ENCODE assay signal across 8 cellular contexts in genomic region chr5:88884435-88884877, GRCh38. TPM values are rescaled to one million over a fixed set of nuclear protein-coding genes. Genes with fewer than 3 reads are reported as not detected.
DNase-seq lines count a peak whose midpoint lies in the region; ATAC-seq and TF ChIP-seq lines count a peak whose summit lies in the region.

No MANE protein-coding gene starts in this region.

- H3K9ac ChIP-seq in OCI-LY3 (ENCODE audit: low read length) (peak overlapping the region; percentile 98), endodermal cell (ENCODE audit: extremely low read depth, low read length, poor library complexity, severe bottlenecking) (no peak overlapping the region)

- TF ChIP-seq CTCF in OCI-LY3 (IDR thresholded peaks at IDR 0.05; ENCODE audit: low read depth, low read length) (no peak), endodermal cell (conservative IDR thresholded peaks at IDR 0.05) (no peak), osteoblast (IDR thresholded peaks at IDR 0.05; ENCODE audit: extremely low read depth, low read depth, low read length) (no peak)

- WGBS in endodermal cell (ENCODE audit: insufficient coverage in 1 of 2, insufficient read length in 1 of 2), 2 experiments, result 0 to 21% methylated on average over 5 to 10 of the region's 10 CpGs

- H3K27me3 ChIP-seq in OCI-LY3 (ENCODE audit: low read depth, low read length) (0 out of 2 replicates have a peak, but pooled peaks cover 4% of the 10 kb centered on the region), endodermal cell (ENCODE audit: control insufficient read depth, insufficient read depth, low read length, poor library complexity, severe bottlenecking) (peaks cover 82% of the 10 kb centered on the region), osteoblast (ENCODE audit: insufficient read depth, low read length) (no peaks in the 10 kb centered on the region)

- DNase-seq in endodermal cell (no peak), osteoblast (ENCODE audit: insufficient read length, low spot score, missing footprints) (peak; percentile 65)
- DNase-seq in stimulated activated naive CD4-positive, alpha-beta T cell (lab: John Stamatoyannopoulos, UW), result no peak
- no peak for DNase-seq in activated CD8-positive, alpha-beta memory T cell treated with anti-CD3 and anti-CD28 coated beads, Interleukin-2, amount 50 U/mL, for 4 hours

- peaks cover 81% of the 10 kb centered on the region for H3K27me3 Mint-ChIP-seq in endodermal cell (ENCODE audit: insufficient read depth)

- no peaks in the 10 kb centered on the region for H3K9me3 Mint-ChIP-seq in endodermal cell

- H3K27ac ChIP-seq in OCI-LY3 (ENCODE audit: low read length) (no peak overlapping the region), endodermal cell (ENCODE audit: low read depth, low read length) (no peak overlapping the region), osteoblast (ENCODE audit: low read depth, low read length) (peak overlapping the region; percentile 84)

- peaks cover 12% of the 10 kb centered on the region for H4K20me1 ChIP-seq in OCI-LY3 (ENCODE audit: insufficient read depth, low read length)
- H4K20me1 ChIP-seq in osteoblast (ENCODE audit: insufficient read depth, low read length), result no peaks in the 10 kb centered on the region

- H3K27ac Mint-ChIP-seq in endodermal cell, result no peak overlapping the region

- H2AFZ ChIP-seq in OCI-LY3 (ENCODE audit: low read depth, low read length) (peak overlapping the region; percentile 34; the same call in 1 of the 2 replicates), osteoblast (ENCODE audit: low read length) (peak overlapping the region; percentile 84)

- no peaks in the 10 kb centered on the region for H3K9me3 ChIP-seq in OCI-LY3 (ENCODE audit: insufficient read depth, low read length)
- H3K9me3 ChIP-seq in endodermal cell (ENCODE audit: control insufficient read depth, low read length), result no peaks in the 10 kb centered on the region
- no peaks in the 10 kb centered on the region for H3K9me3 ChIP-seq in osteoblast (ENCODE audit: low read depth, low read length)

- peak overlapping the region; percentile 72 for H3K4me2 ChIP-seq in OCI-LY3 (ENCODE audit: low read length)
- H3K4me2 ChIP-seq in osteoblast (ENCODE audit: insufficient read depth, low read length), result peak overlapping the region; percentile 87

- peaks cover 9% of the 10 kb centered on the region for H3K4me1 Mint-ChIP-seq in endodermal cell

- H3K4me3 Mint-ChIP-seq in endodermal cell, result peak overlapping the region; percentile 61

- H3K4me3 ChIP-seq in GM08714 (ENCODE audit: low read length) (peak overlapping the region; percentile 98), OCI-LY3 (ENCODE audit: low read length) (peak overlapping the region; percentile 98), endodermal cell (ENCODE audit: low read length) (peak overlapping the region; percentile 91), osteoblast (ENCODE audit: insufficient read depth, low read length) (peak overlapping the region; percentile 73)

- H3K4me1 ChIP-seq in OCI-LY3 (ENCODE audit: low read length) (peaks cover 26% of the 10 kb centered on the region), endodermal cell (ENCODE audit: control insufficient read depth, insufficient read depth, low read length) (no peaks in the 10 kb centered on the region), osteoblast (ENCODE audit: insufficient read depth, low read length) (peaks cover 21% of the 10 kb centered on the region)

- ATAC-seq in GM21447 (IDR thresholded peaks at IDR 0.05; ENCODE audit: unreplicated experiment) (no peak), HG02884 (IDR thresholded peaks at IDR 0.05; ENCODE audit: unreplicated experiment) (no peak)

- H3K36me3 ChIP-seq in OCI-LY3 (replicated peaks; ENCODE audit: low read depth, low read length) (peaks cover 10% of the 10 kb centered on the region), endodermal cell (ENCODE audit: control insufficient read depth, insufficient read depth, low read length) (no peaks in the 10 kb centered on the region), osteoblast (ENCODE audit: insufficient read depth, low read length) (no peaks in the 10 kb centered on the region)

- H3K36me3 Mint-ChIP-seq in endodermal cell (ENCODE audit: low read depth), result no peaks in the 10 kb centered on the region

- H3K79me2 ChIP-seq in OCI-LY3 (ENCODE audit: low read length), result peaks cover 48% of the 10 kb centered on the region
- peaks cover 27% of the 10 kb centered on the region for H3K79me2 ChIP-seq in osteoblast (ENCODE audit: insufficient read depth, low read length)

RNA-seq across cellular contexts. Expression of gene MEF2C, which starts 1.5 kb away (rescaled TPM):
- under 1 TPM; 0.64 to 0.86 TPM for total RNA-seq in endodermal cell
- 6.9 TPM for polyA plus RNA-seq in endodermal cell (2013, experiment 1 of 2)
- polyA plus RNA-seq in endodermal cell (2013, experiment 2 of 2), result 6.1 TPM
- total RNA-seq in osteoblast, result 9.4 and 13.4 TPM in 2 replicates
